20 cellular contexts compared by ENCODE assay signal in genomic region chr3:176513604-176514003, GRCh38.
DNase-seq lines count a peak whose midpoint lies in the region; ATAC-seq and TF ChIP-seq lines count a peak whose summit lies in the region.
"Had no signal": no experiment of that assay in that cellular context is flagged by ENCODE, and none has a peak within 500 bp of the region (broad histone marks: within the 10 kb centered on the region; RNA-seq: fewer than 3 reads in every experiment).

No MANE protein-coding gene starts in this region.

- intact Hi-C loops in activated CD4-positive, alpha-beta T cell treated with anti-CD3 and anti-CD28 coated beads, Interleukin-2, amount 10 ng/mL, durations not matched to agents 24 days and 14 days (cut with micrococcal nuclease): no loop called here

- no peak overlapping the region for H3K4me3 Mint-ChIP-seq in activated CD4-positive, alpha-beta T cell treated with anti-CD3 and anti-CD28 coated beads, Interleukin-2, amount 10 ng/mL, durations not matched to agents 24 days and 14 days
- H3K4me3 Mint-ChIP-seq in activated naive CD8-positive, alpha-beta T cell treated with anti-CD3 and anti-CD28 coated beads for 36 hours: no peak overlapping the region
- H3K4me3 Mint-ChIP-seq: dendritic cell treated with granulocyte-macrophage colony-stimulating factor and Interleukin-4, amounts not matched to agents 40 ng/mL and 50 ng/mL, for 4 days; IgD-negative memory B cell had no signal

- WGBS in mesenchymal stem cell: 50% methylated on average over 1 of the region's 1 CpG

- TF ChIP-seq CTCF in GM12865 (IDR thresholded peaks at IDR 0.05; ENCODE audit: insufficient read depth, low read depth, low read length, missing control alignments): no peak

- H3K23ac ChIP-seq in mesenchymal stem cell (ENCODE audit: low read length in 2 of 2): no peak overlapping the region

- H3K18ac ChIP-seq in mesenchymal stem cell (ENCODE audit: low read depth in 1 of 2, low read length in 2 of 2): no peak overlapping the region

- no peak overlapping the region for H3K9ac ChIP-seq in mesenchymal stem cell (ENCODE audit: low read length)

- no peak overlapping the region for H2AK5ac ChIP-seq in mesenchymal stem cell (ENCODE audit: low read length, severe bottlenecking)

- H2BK12ac ChIP-seq in mesenchymal stem cell (ENCODE audit: low read length in 2 of 2): no peak overlapping the region

- no peak overlapping the region for H3K14ac ChIP-seq in mesenchymal stem cell (ENCODE audit: low read length in 2 of 2)

- H2BK120ac ChIP-seq in mesenchymal stem cell (ENCODE audit: low read depth, low read length): no peak overlapping the region

- H3K4me1 ChIP-seq in mesenchymal stem cell (ENCODE audit: control insufficient read depth, insufficient read depth, low read depth, low read length): no peaks in the 10 kb centered on the region
- H3K4me1 ChIP-seq: gastrocnemius medialis, left ventricle myocardium inferior, Peyer's patch, right lobe of liver, uterus had no signal

- H3K79me1 ChIP-seq in mesenchymal stem cell (replicated peaks; ENCODE audit: low read length, poor library complexity, severe bottlenecking): no peaks in the 10 kb centered on the region

- no peaks in the 10 kb centered on the region for H3K36me3 ChIP-seq in mesenchymal stem cell (ENCODE audit: control insufficient read depth in 1 of 2, insufficient read depth in 2 of 2, low read depth in 1 of 2, low read length in 2 of 2)
- H3K36me3 ChIP-seq: gastrocnemius medialis, left ventricle myocardium inferior, Peyer's patch, right lobe of liver, uterus had no signal

- H3K27me3 ChIP-seq in mesenchymal stem cell (ENCODE audit: control insufficient read depth in 1 of 2, insufficient read depth in 1 of 2, low read length in 2 of 2): no peaks in the 10 kb centered on the region
- H3K27me3 ChIP-seq: gastrocnemius medialis, Peyer's patch, right lobe of liver, uterus had no signal

- H3K27ac Mint-ChIP-seq in activated CD4-positive, alpha-beta T cell treated with anti-CD3 and anti-CD28 coated beads, Interleukin-2, amount 10 ng/mL, durations not matched to agents 24 days and 14 days: no peak overlapping the region
- H3K27ac Mint-ChIP-seq in activated naive CD8-positive, alpha-beta T cell treated with anti-CD3 and anti-CD28 coated beads for 36 hours: no peak overlapping the region
- H3K27ac Mint-ChIP-seq: activated naive CD4-positive, alpha-beta T cell treated with anti-CD3 and anti-CD28 coated beads, Interleukin-2, amount 50 U/mL, for 72 hours; dendritic cell treated with granulocyte-macrophage colony-stimulating factor and Interleukin-4, amounts not matched to agents 40 ng/mL and 50 ng/mL, for 4 days; IgD-negative memory B cell had no signal

- peak; percentile 56 for DNase-seq in activated CD4-positive, alpha-beta T cell treated with anti-CD3 and anti-CD28 coated beads, Interleukin-2, amount 10 ng/mL, durations not matched to agents 24 days and 14 days
- DNase-seq in activated CD4-positive, alpha-beta T cell treated with anti-CD3 and anti-CD28 coated beads, Interleukin-2, amount 50 U/mL, for 4 hours: no peak
- DNase-seq in GM12865 (ENCODE audit: low read depth) (peak; percentile 6), mesenchymal stem cell (peak; percentile 4), NAMALWA (ENCODE audit: low spot score) (no peak), cerebellar nuclear complex (lab: John Stamatoyannopoulos, UW) (no peak)
- DNase-seq in activated naive CD8-positive, alpha-beta T cell treated with anti-CD3 and anti-CD28 coated beads for 36 hours: peak; percentile 0
- DNase-seq: activated CD4-positive, alpha-beta T cell treated with anti-CD3 and anti-CD28 coated beads, Interleukin-2, amount 50 U/mL, for 1 hour; gastrocnemius medialis; left ventricle myocardium inferior; NCI-H774; Peyer's patch; right lobe of liver; uterus had no signal

- no peaks in the 10 kb centered on the region for H3K27me3 Mint-ChIP-seq in activated CD4-positive, alpha-beta T cell treated with anti-CD3 and anti-CD28 coated beads, Interleukin-2, amount 10 ng/mL, durations not matched to agents 24 days and 14 days
- H3K27me3 Mint-ChIP-seq in activated naive CD8-positive, alpha-beta T cell treated with anti-CD3 and anti-CD28 coated beads for 36 hours: no peaks in the 10 kb centered on the region
- H3K27me3 Mint-ChIP-seq: dendritic cell treated with granulocyte-macrophage colony-stimulating factor and Interleukin-4, amounts not matched to agents 40 ng/mL and 50 ng/mL, for 4 days; IgD-negative memory B cell had no signal

- peaks cover 4% of the 10 kb centered on the region for H3K9me3 Mint-ChIP-seq in activated CD4-positive, alpha-beta T cell treated with anti-CD3 and anti-CD28 coated beads, Interleukin-2, amount 10 ng/mL, durations not matched to agents 24 days and 14 days
- H3K9me3 Mint-ChIP-seq in activated naive CD8-positive, alpha-beta T cell treated with anti-CD3 and anti-CD28 coated beads for 36 hours: peaks cover 34% of the 10 kb centered on the region

- H3K4me2 ChIP-seq in mesenchymal stem cell (ENCODE audit: low read length, poor library complexity, severe bottlenecking): no peak overlapping the region

- H3K27ac ChIP-seq in mesenchymal stem cell (ENCODE audit: low read length, poor library complexity, severe bottlenecking): no peak overlapping the region
- H3K27ac ChIP-seq: gastrocnemius medialis, HL-60, left ventricle myocardium inferior, Peyer's patch, right lobe of liver, SK-N-MC, uterus had no signal

- H3K4me3 ChIP-seq in GM12865 (ENCODE audit: low read depth, low read length): no peak overlapping the region
- no peak overlapping the region for H3K4me3 ChIP-seq in mesenchymal stem cell (ENCODE audit: insufficient read depth in 1 of 2, low read depth in 1 of 2, low read length in 2 of 2)
- H3K4me3 ChIP-seq: gastrocnemius medialis, left ventricle myocardium inferior, Peyer's patch, right lobe of liver, SK-N-MC, uterus had no signal

- no peak overlapping the region for H2AFZ ChIP-seq in mesenchymal stem cell (ENCODE audit: low read depth, low read length)

- H2BK15ac ChIP-seq in mesenchymal stem cell (ENCODE audit: low read depth, poor library complexity, severe bottlenecking): no peak overlapping the region

- H3K4me1 Mint-ChIP-seq in activated CD4-positive, alpha-beta T cell treated with anti-CD3 and anti-CD28 coated beads, Interleukin-2, amount 10 ng/mL, durations not matched to agents 24 days and 14 days: no peaks in the 10 kb centered on the region
- H3K4me1 Mint-ChIP-seq in activated naive CD8-positive, alpha-beta T cell treated with anti-CD3 and anti-CD28 coated beads for 36 hours: no peaks in the 10 kb centered on the region
- H3K4me1 Mint-ChIP-seq: IgD-negative memory B cell had no signal

- ATAC-seq in GM21447 (IDR thresholded peaks at IDR 0.05; ENCODE audit: unreplicated experiment): no peak
- ATAC-seq: activated naive CD4-positive, alpha-beta T cell treated with anti-CD3 and anti-CD28 coated beads, Interleukin-2, amount 50 U/mL, for 72 hours; gastrocnemius medialis had no signal

- no peak overlapping the region for H3K4ac ChIP-seq in mesenchymal stem cell (ENCODE audit: low read depth in 1 of 2, low read length in 2 of 2)

- H4K8ac ChIP-seq in mesenchymal stem cell (ENCODE audit: low read length): no peak overlapping the region

- H3K36me3 Mint-ChIP-seq in activated CD4-positive, alpha-beta T cell treated with anti-CD3 and anti-CD28 coated beads, Interleukin-2, amount 10 ng/mL, durations not matched to agents 24 days and 14 days (ENCODE audit: low read depth): no peaks in the 10 kb centered on the region
- H3K36me3 Mint-ChIP-seq in activated naive CD8-positive, alpha-beta T cell treated with anti-CD3 and anti-CD28 coated beads for 36 hours: peaks cover 2% of the 10 kb centered on the region

- H2BK5ac ChIP-seq in mesenchymal stem cell (ENCODE audit: low read depth, low read length, poor library complexity, severe bottlenecking): no peak overlapping the region

- H3K9me3 ChIP-seq in mesenchymal stem cell (ENCODE audit: control insufficient read depth, low read length): peaks cover 57% of the 10 kb centered on the region
- H3K9me3 ChIP-seq: right lobe of liver had no signal

- no peak overlapping the region for H4K91ac ChIP-seq in mesenchymal stem cell (ENCODE audit: low read length)

Comparison
In these comparisons a context has a peak if more than half of its experiments do, and no peak if none do; other contexts are left out.
1. DNase-seq: peak in activated CD4-positive, alpha-beta T cell treated with anti-CD3 and anti-CD28 coated beads, Interleukin-2, amount 10 ng/mL, durations not matched to agents 24 days and 14 days (single experiment), GM12865 (single experiment), activated naive CD8-positive, alpha-beta T cell treated with anti-CD3 and anti-CD28 coated beads for 36 hours (single experiment) and mesenchymal stem cell (single experiment); none in activated CD4-positive, alpha-beta T cell treated with anti-CD3 and anti-CD28 coated beads, Interleukin-2, amount 50 U/mL, for 4 hours (0 of 2), NAMALWA (single experiment) and cerebellar nuclear complex (0 of 2).